In genomic region chr2:162221064-162221463, GRCh38 we compare ENCODE assay signal across 8 cellular contexts. TPM values are rescaled to one million over a fixed set of nuclear protein-coding genes. Genes with fewer than 3 reads are reported as not detected.
DNase-seq lines count a peak whose midpoint lies in the region; ATAC-seq and TF ChIP-seq lines count a peak whose summit lies in the region.

No MANE protein-coding gene starts in this region.

- H3K36me3 ChIP-seq in lower lobe of right lung, result no peaks in the 10 kb centered on the region

- H3K4me3 ChIP-seq in HFF-Myc (replicated peaks; ENCODE audit: low read depth, low read length), result no peak overlapping the region
- no peak overlapping the region for H3K4me3 ChIP-seq in coronary artery
- H3K4me3 ChIP-seq in lower lobe of right lung, result no peak overlapping the region

- intact Hi-C loops in lower lobe of right lung (cut with DNase I), result loop anchor here (5.0 kb wide), 1 partner anchor 81 kb away; no protein-coding TSS in a partner anchor

- peak; percentile 96 for TF ChIP-seq CTCF in HFF-Myc (IDR thresholded peaks at IDR 0.05; ENCODE audit: low read depth, low read length, missing control alignments)
- peak; percentile 82 for TF ChIP-seq CTCF in coronary artery (IDR thresholded peaks at IDR 0.05)
- TF ChIP-seq CTCF in lower lobe of right lung (IDR thresholded peaks at IDR 0.05), result peak; percentile 90

- peaks cover 6% of the 10 kb centered on the region for H3K4me1 ChIP-seq in lower lobe of right lung

- H3K9me3 ChIP-seq in lower lobe of right lung, result no peaks in the 10 kb centered on the region

- no peaks in the 10 kb centered on the region for H3K27me3 ChIP-seq in lower lobe of right lung (ENCODE audit: low read depth)

- peak; percentile 93 to 95 for ATAC-seq in lower lobe of right lung

- H3K27ac ChIP-seq in coronary artery, result no peak overlapping the region
- H3K27ac ChIP-seq in lower lobe of right lung, result no peak overlapping the region

- peak; percentile 62 for DNase-seq in DMS 273 (lab: John Stamatoyannopoulos, UW; ENCODE audit: unreplicated experiment)
- DNase-seq in DMS 273 treated with DMSO at 0.1 percent for 48 hours (lab: John Stamatoyannopoulos, UW), result no peak
- DNase-seq in HFF-Myc (ENCODE audit: extremely low read depth, low read depth), result no peak
- peak; percentile 56 for DNase-seq in MV-4-11 (lab: John Stamatoyannopoulos, UW)
- DNase-seq in activated CD4-positive, alpha-beta T cell treated with anti-CD3 and anti-CD28 coated beads for 48 hours, result peak; percentile 73
- DNase-seq in coronary artery (ENCODE audit: low spot score), result peak; percentile 86
- peak; percentile 81 for DNase-seq in lower lobe of right lung
- peak; percentile 34 to 35 for DNase-seq in stimulated activated CD8-positive, alpha-beta memory T cell treated with anti-CD3 and anti-CD28 coated beads, Interleukin-2, amount 100 ng/mL, for 1 hour (ENCODE audit: low read depth in 2 of 2)

RNA-seq across cellular contexts. Expression of gene FAP, which starts 22.2 kb away (rescaled TPM):
- 3.4 TPM for total RNA-seq in lower lobe of right lung

Comparison
In these comparisons a context has a peak if more than half of its experiments do, and no peak if none do; other contexts are left out.
1. DNase-seq: peak in DMS 273 (single experiment), MV-4-11 (single experiment), activated CD4-positive, alpha-beta T cell treated with anti-CD3 and anti-CD28 coated beads for 48 hours (single experiment), coronary artery (single experiment), lower lobe of right lung (single experiment) and stimulated activated CD8-positive, alpha-beta memory T cell treated with anti-CD3 and anti-CD28 coated beads, Interleukin-2, amount 100 ng/mL, for 1 hour (2 of 2); none in DMS 273 treated with DMSO at 0.1 percent for 48 hours (single experiment) and HFF-Myc (single experiment).
2. Peak in every context shown above with its lines, with median percentiles within 50 percentile points of each other: CTCF ChIP-seq.